In genomic region chr16:24609417-24609739, GRCh38 we compare ENCODE assay signal across 7 cellular contexts.
A peak's percentile ranks its signal among the peaks of the same experiment; 100 is the strongest.
DNase-seq lines count a peak whose midpoint lies in the region; ATAC-seq and TF ChIP-seq lines count a peak whose summit lies in the region.

No MANE protein-coding gene starts in this region.

- in situ Hi-C loops in GM23248 (cut with MboI), result no loop called here

- H3K9me3 ChIP-seq in GM23248 (ENCODE audit: low read depth) (no peaks in the 10 kb centered on the region), NT2/D1 (ENCODE audit: insufficient read depth, low read length) (no peaks in the 10 kb centered on the region)

- no peaks in the 10 kb centered on the region for H3F3A ChIP-seq in GM23248 (ENCODE audit: insufficient read depth)

- H3K4me3 Mint-ChIP-seq in glutamatergic neuron (ENCODE audit: unreplicated experiment) (peak overlapping the region; percentile 89), osteocyte (ENCODE audit: unreplicated experiment) (peak overlapping the region; percentile 67)

- TF ChIP-seq CTCF in glutamatergic neuron (IDR thresholded peaks at IDR 0.05; ENCODE audit: partially characterized antibody, unreplicated experiment) (no peak), osteocyte (IDR thresholded peaks at IDR 0.05) (no peak)

- H3K36me3 Mint-ChIP-seq in glutamatergic neuron (ENCODE audit: unreplicated experiment) (no peaks in the 10 kb centered on the region), osteocyte (ENCODE audit: unreplicated experiment) (no peaks in the 10 kb centered on the region)

- 49 to 50% methylated on average over 4 of the region's 4 CpGs for WGBS in GM23248 (ENCODE audit: low coverage in 1 of 2, low lambda C conversion rate in 2 of 2, missing lambda C conversion rate in 2 of 2), 2 experiments

- H3K4me1 Mint-ChIP-seq in glutamatergic neuron (ENCODE audit: low read depth, unreplicated experiment) (no peaks in the 10 kb centered on the region), osteocyte (ENCODE audit: unreplicated experiment) (peaks cover 17% of the 10 kb centered on the region)

- H3K27ac Mint-ChIP-seq in glutamatergic neuron (ENCODE audit: unreplicated experiment), result peak overlapping the region; percentile 25
- no peak overlapping the region for H3K27ac Mint-ChIP-seq in osteocyte (ENCODE audit: unreplicated experiment)

- H3K4me3 ChIP-seq in GM23248 (no peak overlapping the region), NT2/D1 (ENCODE audit: insufficient read length, low read depth) (peak overlapping the region; percentile 75)

- no peaks in the 10 kb centered on the region for H3K36me3 ChIP-seq in GM23248 (ENCODE audit: low read depth)
- H3K36me3 ChIP-seq in NT2/D1 (ENCODE audit: insufficient read depth, insufficient read length, low read length), result no peaks in the 10 kb centered on the region

- H3K27me3 ChIP-seq in GM23248 (replicated peaks; ENCODE audit: insufficient read depth), result peaks cover 13% of the 10 kb centered on the region
- peaks cover 33% of the 10 kb centered on the region for H3K27me3 ChIP-seq in NT2/D1 (ENCODE audit: insufficient read depth, insufficient read length)

- ATAC-seq in HG02798 (IDR thresholded peaks at IDR 0.05; ENCODE audit: poor library complexity, unreplicated experiment), result no peak

- no peak for DNase-seq in GM23248
- DNase-seq in NT2/D1 (ENCODE audit: low read depth, low spot score), result no peak
- DNase-seq in glutamatergic neuron, result no peak
- no peak for DNase-seq in osteocyte (ENCODE audit: extremely low spot score, unreplicated experiment)
- DNase-seq in Kasumi-1 (lab: John Stamatoyannopoulos, UW), result no peak
- DNase-seq in NCI-H526 (lab: John Stamatoyannopoulos, UW), result no peak

- H3K9me2 ChIP-seq in GM23248 (ENCODE audit: insufficient read depth), result no peaks in the 10 kb centered on the region

- peak overlapping the region; percentile 53 for H3K4me2 ChIP-seq in GM23248 (ENCODE audit: unreplicated experiment)

- no peak overlapping the region for H3K9ac ChIP-seq in GM23248
- peak overlapping the region; percentile 63 for H3K9ac ChIP-seq in NT2/D1 (ENCODE audit: insufficient read length, low read depth)

- H2AFZ ChIP-seq in GM23248, result peak overlapping the region; percentile 74

- H3K4me1 ChIP-seq in GM23248 (ENCODE audit: insufficient read depth) (0 out of 2 replicates have a peak, but pooled peaks cover 7% of the 10 kb centered on the region), NT2/D1 (ENCODE audit: insufficient read depth, insufficient read length) (peaks cover 2% of the 10 kb centered on the region)

- H3K9me3 Mint-ChIP-seq in glutamatergic neuron (ENCODE audit: unreplicated experiment), result peaks cover 5% of the 10 kb centered on the region
- H3K9me3 Mint-ChIP-seq in osteocyte (ENCODE audit: unreplicated experiment), result peaks cover under 1% of the 10 kb centered on the region

- no peaks in the 10 kb centered on the region for H4K20me1 ChIP-seq in GM23248 (ENCODE audit: insufficient read depth)

- H3K79me2 ChIP-seq in GM23248 (ENCODE audit: insufficient read depth), result no peaks in the 10 kb centered on the region

- H3K27me3 Mint-ChIP-seq in glutamatergic neuron (ENCODE audit: unreplicated experiment) (peaks cover 4% of the 10 kb centered on the region), osteocyte (ENCODE audit: unreplicated experiment) (peaks cover 34% of the 10 kb centered on the region)

- no peak overlapping the region for H3K27ac ChIP-seq in GM23248
